ENCODE assay signal across 29 cellular contexts in the genomic region with DNA sequence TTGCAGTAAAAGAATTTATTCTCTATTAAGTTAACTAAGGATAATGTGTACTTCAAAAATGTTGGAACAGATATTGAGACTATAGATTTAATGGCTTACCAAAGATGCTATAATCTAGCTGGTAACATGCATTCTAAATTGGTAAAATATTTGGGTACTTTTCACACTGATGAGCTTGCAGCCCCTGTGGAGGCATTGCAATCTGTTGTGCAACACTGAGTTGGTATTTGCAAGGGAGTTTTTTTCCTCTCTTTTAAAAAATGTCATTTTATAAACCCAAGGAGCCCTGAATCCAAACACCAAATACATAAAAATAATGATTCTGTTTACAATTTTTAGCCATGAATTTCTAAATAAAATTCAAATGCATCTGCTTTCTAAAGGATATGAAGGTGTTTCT.
"Had no signal": no experiment of that assay in that cellular context is flagged by ENCODE, and none has a peak within 500 bp of the region (broad histone marks: within the 10 kb centered on the region; RNA-seq: fewer than 3 reads in every experiment).

No MANE protein-coding gene starts in this region.

- ATAC-seq: activated CD8-positive, alpha-beta T cell treated with anti-CD3 and anti-CD28 coated beads for 36 hours; activated T-cell treated with anti-CD3 and anti-CD28 coated beads, Interleukin-2, amount 50 U/mL, for 4 hours; activated T-helper 17 cell treated with anti-CD3 and anti-CD28 coated beads, Interleukin-2, amount 50 U/mL, for 72 hours; esophagus mucosa; foreskin keratinocyte; gastroesophageal sphincter; heart right ventricle; T-cell had no signal

- H2AFZ ChIP-seq: hepatocyte had no signal

- H3K36me3 ChIP-seq: adrenal gland, ascending aorta, breast epithelium, cardiac muscle cell, colonic mucosa, gastroesophageal sphincter, heart right ventricle had no signal

- DNase-seq: activated CD4-positive, alpha-beta T cell treated with anti-CD3 and anti-CD28 coated beads for 1 hour; activated CD4-positive, alpha-beta T cell treated with anti-CD3 and anti-CD28 coated beads for 4 hours; activated CD4-positive, alpha-beta T cell treated with anti-CD3 and anti-CD28 coated beads, Interleukin-2, amount 50 U/mL, for 1 hour; activated CD4-positive, alpha-beta T cell treated with anti-CD3 and anti-CD28 coated beads, Interleukin-2, amount 50 U/mL, for 48 hours; activated CD8-positive, alpha-beta memory T cell treated with anti-CD3 and anti-CD28 coated beads for 24 hours; activated CD8-positive, alpha-beta T cell treated with anti-CD3 and anti-CD28 coated beads for 36 hours; activated effector memory CD4-positive, alpha-beta T cell treated with Interleukin-2 at 50 U/mL for 16 hours; activated gamma-delta T cell treated with Interleukin-2 at 50 U/mL for 16 hours; activated naive CD4-positive, alpha-beta T cell treated with anti-CD3 and anti-CD28 coated beads, Interleukin-2, amount 50 U/mL, for 16 hours; activated naive CD4-positive, alpha-beta T cell treated with Interleukin-2 at 50 U/mL for 16 hours; activated T-cell treated with anti-CD3 and anti-CD28 coated beads, Interleukin-2, amount 50 U/mL, for 4 hours; adrenal gland; central memory CD4-positive, alpha-beta T cell; cerebellar nuclear complex; colonic mucosa; dorsolateral prefrontal cortex; effector memory CD4-positive, alpha-beta T cell; endodermal cell; foreskin keratinocyte; heart right ventricle; T-cell; T-helper 9 cell had no signal

- H3K79me2 ChIP-seq: hepatocyte had no signal

- H3K4me2 ChIP-seq: hepatocyte had no signal

- H3K9me3 ChIP-seq: ascending aorta, breast epithelium, colonic mucosa, gastroesophageal sphincter had no signal

- H3K27ac ChIP-seq: adrenal gland, ascending aorta, breast epithelium, cardiac muscle cell, colonic mucosa, dorsolateral prefrontal cortex, foreskin keratinocyte, gastroesophageal sphincter, heart right ventricle, hepatocyte had no signal

- H3K4me3 ChIP-seq: adrenal gland, ascending aorta, breast epithelium, cardiac muscle cell, colonic mucosa, dorsolateral prefrontal cortex, gastroesophageal sphincter, heart right ventricle, hepatocyte had no signal

- H3K27me3 ChIP-seq: adrenal gland, ascending aorta, breast epithelium, cardiac muscle cell, colonic mucosa, dorsolateral prefrontal cortex, foreskin keratinocyte, gastroesophageal sphincter, heart right ventricle, hepatocyte had no signal

- H3K4me1 ChIP-seq: adrenal gland, ascending aorta, breast epithelium, colonic mucosa, foreskin keratinocyte, gastroesophageal sphincter, heart right ventricle had no signal
